In genomic region chr13:20696073-20696472, GRCh38 we compare ENCODE assay signal across 22 cellular contexts. TPM values are rescaled to one million over a fixed set of nuclear protein-coding genes. Genes with fewer than 3 reads are reported as not detected.
"Had no signal": no experiment of that assay in that cellular context is flagged by ENCODE, and none has a peak within 500 bp of the region (broad histone marks: within the 10 kb centered on the region; RNA-seq: fewer than 3 reads in every experiment).

No MANE protein-coding gene starts in this region.

- H3K36me3 ChIP-seq: ascending aorta, colonic mucosa, right atrium auricular region, WERI-Rb-1 had no signal

- H3K9me3 Mint-ChIP-seq: activated naive CD4-positive, alpha-beta T cell treated with anti-CD3 and anti-CD28 coated beads, Interleukin-2, amount 50 U/mL, for 24 hours; activated T-cell treated with anti-CD3 and anti-CD28 coated beads, Interleukin-2, amount 50 U/mL, for 72 hours; central memory CD8-positive, alpha-beta T cell; endodermal cell; neural crest cell had no signal

- ATAC-seq: activated T-cell treated with anti-CD3 and anti-CD28 coated beads, Interleukin-2, amount 50 U/mL, for 72 hours; stimulated activated naive CD8-positive, alpha-beta T cell treated with anti-CD3 and anti-CD28 coated beads, Interleukin-15, Interleukin-2, amounts not matched to agents 100 U/mL and 50 U/mL, for 24 hours had no signal

- H3K4me3 Mint-ChIP-seq: activated naive CD4-positive, alpha-beta T cell treated with anti-CD3 and anti-CD28 coated beads, Interleukin-2, amount 50 U/mL, for 24 hours; activated T-cell treated with anti-CD3 and anti-CD28 coated beads, Interleukin-2, amount 50 U/mL, for 72 hours; central memory CD8-positive, alpha-beta T cell; endodermal cell; neural crest cell had no signal

- H3K27me3 ChIP-seq: ascending aorta, colonic mucosa, right atrium auricular region, tibial nerve had no signal

- H3K36me3 Mint-ChIP-seq: activated naive CD4-positive, alpha-beta T cell treated with anti-CD3 and anti-CD28 coated beads, Interleukin-2, amount 50 U/mL, for 24 hours had no signal

- H3K27ac Mint-ChIP-seq: activated naive CD4-positive, alpha-beta T cell treated with anti-CD3 and anti-CD28 coated beads, Interleukin-2, amount 50 U/mL, for 24 hours; activated T-cell treated with anti-CD3 and anti-CD28 coated beads, Interleukin-2, amount 50 U/mL, for 72 hours; endodermal cell; progenitor cell of endocrine pancreas had no signal

- H3K4me3 ChIP-seq: ascending aorta, colonic mucosa, left ventricle myocardium inferior, right atrium auricular region, tibial nerve had no signal

- DNase-seq: activated CD4-positive, alpha-beta T cell treated with anti-CD3 and anti-CD28 coated beads for 1 hour; activated gamma-delta T cell; activated T-cell treated with anti-CD3 and anti-CD28 coated beads, Interleukin-2, amount 50 U/mL, for 72 hours; colonic mucosa; endodermal cell; foreskin melanocyte; glutamatergic neuron; hypothalamus; kidney; left ventricle myocardium inferior; mammary epithelial cell; stimulated activated CD4-positive, alpha-beta T cell treated with anti-CD3 and anti-CD28 coated beads, Interleukin-2, amount 100 ng/mL, for 24 hours; stimulated activated naive CD8-positive, alpha-beta T cell treated with anti-CD3 and anti-CD28 coated beads, Interleukin-15, Interleukin-2, amounts not matched to agents 100 U/mL and 50 U/mL, for 24 hours; T-helper 9 cell; WERI-Rb-1 had no signal

- H3K4me1 Mint-ChIP-seq: activated naive CD4-positive, alpha-beta T cell treated with anti-CD3 and anti-CD28 coated beads, Interleukin-2, amount 50 U/mL, for 24 hours; endodermal cell had no signal

RNA-seq across cellular contexts. Expression of gene IL17D, which starts 7.4 kb away (rescaled TPM):
- total RNA-seq: ascending aorta had no signal
